ENCODE assay signal across 23 cellular contexts in genomic region chrX:40887476-40887875, GRCh38.
"Had no signal": no experiment of that assay in that cellular context is flagged by ENCODE, and none has a peak within 500 bp of the region (broad histone marks: within the 10 kb centered on the region; RNA-seq: fewer than 3 reads in every experiment).

No MANE protein-coding gene starts in this region.

- ATAC-seq: activated CD4-positive, alpha-beta T cell treated with anti-CD3 and anti-CD28 coated beads for 36 hours; left lobe of liver; lower lobe of right lung; mucosa of descending colon; sciatic nerve; stimulated activated naive B cell treated with anti-CD40 and anti-IgM and Interleukin-4, amounts not matched to agents 10 μg/mL and 1 μg/mL and 100 μg/mL, for 72 hours had no signal

- DNase-seq: activated B cell treated with CpG ODN at 0.5 μM for 24 hours; activated CD4-positive, alpha-beta T cell treated with anti-CD3 and anti-CD28 coated beads for 36 hours; activated CD4-positive, alpha-beta T cell treated with anti-CD3 and anti-CD28 coated beads, Interleukin-2, amount 50 U/mL, for 4 hours; activated naive CD4-positive, alpha-beta T cell treated with anti-CD3 and anti-CD28 coated beads for 36 hours; activated naive CD8-positive, alpha-beta T cell treated with anti-CD3 and anti-CD28 coated beads, Interleukin-2, amount 10 ng/mL, durations not matched to agents 7 days and 5 days; activated T-cell treated with anti-CD3 and anti-CD28 coated beads, Interleukin-2, amount 50 U/mL, for 48 hours; amygdala; cerebellar nuclear complex; cortex of kidney; endodermal cell; esophagus squamous epithelium; lower lobe of right lung; mesendoderm; mucosa of descending colon; nucleus accumbens; posterior cingulate gyrus; stimulated activated CD4-positive, alpha-beta T cell treated with anti-CD3 and anti-CD28 coated beads, Interleukin-2, amount 100 ng/mL, for 48 hours; stimulated activated CD8-positive, alpha-beta memory T cell treated with anti-CD3 and anti-CD28 coated beads, Interleukin-4, amount 100 ng/mL, for 48 hours; stimulated activated naive B cell treated with anti-CD40 and anti-IgM and Interleukin-4, amounts not matched to agents 10 μg/mL and 1 μg/mL and 100 μg/mL, for 72 hours; transverse colon had no signal

- FAIRE-seq: urothelium cell line had no signal
